Comparison of ENCODE assay signal across 8 cellular contexts in genomic region chr3:171187706-171188290, GRCh38.
DNase-seq lines count a peak whose midpoint lies in the region; ATAC-seq and TF ChIP-seq lines count a peak whose summit lies in the region.

No MANE protein-coding gene starts in this region.

- no peaks in the 10 kb centered on the region for H3K36me3 Mint-ChIP-seq in neural crest cell (ENCODE audit: low read depth)

- H3K4me3 Mint-ChIP-seq in neural crest cell = no peak overlapping the region

- no peak overlapping the region for H3K4me3 ChIP-seq in Panc1 (ENCODE audit: low read depth in 2 of 2, low read length in 2 of 2)

- intact Hi-C loops in Panc1 (cut with micrococcal nuclease; ENCODE audit: unreplicated experiment) = loop anchor here (1.0 to 10.0 kb wide), 2 partner anchors 380 to 647 kb away; no protein-coding TSS in a partner anchor

- no peaks in the 10 kb centered on the region for H3K4me1 ChIP-seq in Panc1 (ENCODE audit: control insufficient read depth, insufficient read depth, low read length)

- no peaks in the 10 kb centered on the region; the same call in 1 of the 2 replicates for H3K27me3 ChIP-seq in Panc1 (ENCODE audit: control insufficient read depth, insufficient read depth, low read length)

- peak; percentile 9 for DNase-seq in stimulated activated CD4-positive, alpha-beta T cell treated with anti-CD3 and anti-CD28 coated beads, Interleukin-2, amount 100 ng/mL, for 4 hours (ENCODE audit: low read depth)
- no peak for DNase-seq in stimulated activated CD4-positive, alpha-beta T cell treated with anti-CD3 and anti-CD28 coated beads, Interleukin-15, amount 100 ng/mL, for 24 hours
- DNase-seq in HPDE6-E6E7 (ENCODE audit: extremely low spot score) = peak; percentile 15
- no peak for DNase-seq in Panc1 (ENCODE audit: low read depth, low spot score)
- DNase-seq in erythroblast (lab: John Stamatoyannopoulos, UW) = peak; percentile 42 to 55
- peak; percentile 15 for DNase-seq in neural crest cell (ENCODE audit: low read depth, low spot score)
- DNase-seq in effector CD4-positive, alpha-beta T cell = no peak

- no peaks in the 10 kb centered on the region for H3K9me3 ChIP-seq in Panc1 (ENCODE audit: control insufficient read depth, insufficient read depth, low read depth, low read length)

- BruUV-seq in Panc1 (replicated peaks; lab: Mats Ljungman, UMichigan) = no TSS peak

- in situ Hi-C loops in Panc1 (cut with HindIII; ENCODE audit: low pct_unique_long_range_greater_than_20kb, low sequenced_read_pairs) = no loop called here

- H3K27ac ChIP-seq in Panc1 (ENCODE audit: low read length) = no peak overlapping the region

- H3K36me3 ChIP-seq in Panc1 (ENCODE audit: control insufficient read depth, insufficient read depth, low read length) = no peaks in the 10 kb centered on the region

- no peaks in the 10 kb centered on the region for H3K9me3 Mint-ChIP-seq in neural crest cell

- H3K4me1 Mint-ChIP-seq in neural crest cell = peaks cover 13% of the 10 kb centered on the region

- CTCF ChIA-PET in Panc1 (lab: Charles Lee) = no interaction called here

- H3K27me3 Mint-ChIP-seq in neural crest cell (ENCODE audit: low read depth) = no peaks in the 10 kb centered on the region

- peak; percentile 88 for ATAC-seq in Panc1
- ATAC-seq in GM21381 (IDR thresholded peaks at IDR 0.05; ENCODE audit: unreplicated experiment) = no peak

- POLR2A ChIA-PET in Panc1 (lab: Charles Lee) = no interaction called here

- no peak for TF ChIP-seq POLR2A in erythroblast (IDR thresholded peaks at IDR 0.05; ENCODE audit: low read length)

- no peak overlapping the region for H3K27ac Mint-ChIP-seq in neural crest cell (ENCODE audit: unreplicated experiment)

- TF ChIP-seq CTCF in Panc1 (IDR thresholded peaks at IDR 0.05) (peak; percentile 80), neural crest cell (conservative IDR thresholded peaks at IDR 0.05) (peak; percentile 71)

Comparison
In these comparisons a context has a peak if more than half of its experiments do, and no peak if none do; other contexts are left out.
1. DNase-seq: peak in stimulated activated CD4-positive, alpha-beta T cell treated with anti-CD3 and anti-CD28 coated beads, Interleukin-2, amount 100 ng/mL, for 4 hours (single experiment), HPDE6-E6E7 (single experiment), erythroblast (2 of 2) and neural crest cell (single experiment); none in stimulated activated CD4-positive, alpha-beta T cell treated with anti-CD3 and anti-CD28 coated beads, Interleukin-15, amount 100 ng/mL, for 24 hours (single experiment), Panc1 (single experiment) and effector CD4-positive, alpha-beta T cell (single experiment).